ENCODE assay signal across 10 cellular contexts in genomic region chr6:165573671-165574070, GRCh38.
A peak's percentile ranks its signal among the peaks of the same experiment; 100 is the strongest.
DNase-seq lines count a peak whose midpoint lies in the region; ATAC-seq and TF ChIP-seq lines count a peak whose summit lies in the region.
"Had no signal": no experiment of that assay in that cellular context is flagged by ENCODE, and none has a peak within 500 bp of the region (broad histone marks: within the 10 kb centered on the region; RNA-seq: fewer than 3 reads in every experiment).

No MANE protein-coding gene starts in this region.

- DNase-seq in HT1080 (ENCODE audit: low read depth) (peak; percentile 62), hepatocyte (ENCODE audit: low spot score) (peak; percentile 56), skeletal muscle cell (ENCODE audit: low read depth) (peak; percentile 52)
- no peak for DNase-seq in effector CD8-positive, alpha-beta T cell (lab: John Stamatoyannopoulos, UW)
- no peak for DNase-seq in activated CD4-positive, alpha-beta T cell treated with anti-CD3 and anti-CD28 coated beads for 48 hours
- DNase-seq in effector memory CD8-positive, alpha-beta T cell = no peak
- DNase-seq: activated CD4-positive, CD25-positive, alpha-beta regulatory T cell; CD8-positive, alpha-beta memory T cell had no signal

- no peaks in the 10 kb centered on the region for H3K36me3 ChIP-seq in hepatocyte (replicated peaks; ENCODE audit: insufficient read depth, low read depth)

- peaks cover 0 to 3% (median 0%) of the 10 kb centered on the region in 5 experiments for H3K9me3 Mint-ChIP-seq in brain
- peaks cover 0 to 2% of the 10 kb centered on the region in 2 donors for H3K9me3 Mint-ChIP-seq in effector memory CD8-positive, alpha-beta T cell

- peaks cover 11% of the 10 kb centered on the region for H3K4me1 ChIP-seq in hepatocyte (ENCODE audit: insufficient read depth)

- no peaks in the 10 kb centered on the region for H3K79me2 ChIP-seq in hepatocyte

- no peak for ATAC-seq in HG03565 (IDR thresholded peaks at IDR 0.05; ENCODE audit: unreplicated experiment)
- no peak for ATAC-seq in effector memory CD8-positive, alpha-beta T cell (replicated peaks)

- H3K27me3 ChIP-seq in hepatocyte = no peaks in the 10 kb centered on the region

- H3K27ac Mint-ChIP-seq in brain = peak overlapping the region; percentile 25 to 91 (median 67)
- no peak overlapping the region for H3K27ac Mint-ChIP-seq in effector memory CD8-positive, alpha-beta T cell
- H3K27ac Mint-ChIP-seq: CD8-positive, alpha-beta memory T cell had no signal

- H3K27me3 Mint-ChIP-seq in brain = no peaks in the 10 kb centered on the region
- H3K27me3 Mint-ChIP-seq in effector memory CD8-positive, alpha-beta T cell = no peaks in the 10 kb centered on the region
- H3K27me3 Mint-ChIP-seq: CD8-positive, alpha-beta memory T cell had no signal

- 17% methylated on average over 5 of the region's 5 CpGs for WGBS in hepatocyte (ENCODE audit: low lambda C conversion rate, missing lambda C conversion rate)

- no peaks in the 10 kb centered on the region for H3K9me3 ChIP-seq in hepatocyte (ENCODE audit: low read depth)

- H3K4me2 ChIP-seq in hepatocyte = peak overlapping the region; percentile 23

- no peaks in the 10 kb centered on the region for H3K9me2 ChIP-seq in hepatocyte (replicated peaks; ENCODE audit: insufficient read depth)

- peaks cover 14% of the 10 kb centered on the region for H3K36me3 Mint-ChIP-seq in brain
- H3K36me3 Mint-ChIP-seq in effector memory CD8-positive, alpha-beta T cell (ENCODE audit: insufficient read depth) = no peaks in the 10 kb centered on the region
- H3K36me3 Mint-ChIP-seq: CD8-positive, alpha-beta memory T cell had no signal

- peaks cover 34% of the 10 kb centered on the region for H3K4me1 Mint-ChIP-seq in brain
- H3K4me1 Mint-ChIP-seq in effector memory CD8-positive, alpha-beta T cell (ENCODE audit: low read depth in 2 of 2) = no peaks in the 10 kb centered on the region
- H3K4me1 Mint-ChIP-seq: CD8-positive, alpha-beta memory T cell had no signal

- H2AFZ ChIP-seq in hepatocyte = no peak overlapping the region

- no peaks in the 10 kb centered on the region for H4K20me1 ChIP-seq in hepatocyte (ENCODE audit: insufficient read depth, poor library complexity, severe bottlenecking)

- H3K4me3 Mint-ChIP-seq in brain = peak overlapping the region in 2 of 5 experiments; percentile 2 to 63
- H3K4me3 Mint-ChIP-seq in effector memory CD8-positive, alpha-beta T cell = no peak overlapping the region
- H3K4me3 Mint-ChIP-seq: CD8-positive, alpha-beta memory T cell had no signal

- TF ChIP-seq CTCF in brain (conservative IDR thresholded peaks at IDR 0.05) = no peak
- no peak for TF ChIP-seq CTCF in hepatocyte (IDR thresholded peaks at IDR 0.05; ENCODE audit: poor library complexity)

- peak overlapping the region; percentile 59 for H3K27ac ChIP-seq in hepatocyte

- no peak overlapping the region for H3K4me3 ChIP-seq in hepatocyte
- H3K4me3 ChIP-seq in skeletal muscle cell (ENCODE audit: low read depth, low read length) = no peak overlapping the region

Comparison
In these comparisons a context has a peak if more than half of its experiments do, and no peak if none do; other contexts are left out.
1. DNase-seq: peak in HT1080 (single experiment), hepatocyte (single experiment) and skeletal muscle cell (single experiment); none in effector CD8-positive, alpha-beta T cell (single experiment), activated CD4-positive, alpha-beta T cell treated with anti-CD3 and anti-CD28 coated beads for 48 hours (single experiment) and effector memory CD8-positive, alpha-beta T cell (0 of 3).
2. H3K27ac Mint-ChIP-seq: peak in brain (5 of 5); none in effector memory CD8-positive, alpha-beta T cell (0 of 2).